ENCODE assay signal across 39 cellular contexts in genomic region chr2:206219957-206220356, GRCh38.
"Had no signal": no experiment of that assay in that cellular context is flagged by ENCODE, and none has a peak within 500 bp of the region (broad histone marks: within the 10 kb centered on the region; RNA-seq: fewer than 3 reads in every experiment).

No MANE protein-coding gene starts in this region.

- ATAC-seq: activated CD8-positive, alpha-beta T cell treated with anti-CD3 and anti-CD28 coated beads for 36 hours; activated naive CD8-positive, alpha-beta T cell treated with anti-CD3 and anti-CD28 coated beads, Interleukin-2, amount 50 U/mL, for 24 hours; activated T-cell treated with anti-CD3 and anti-CD28 coated beads, Interleukin-2, amount 50 U/mL, for 4 hours; activated T-cell treated with anti-CD3 and anti-CD28 coated beads, Interleukin-2, amount 50 U/mL, for 72 hours; activated T-helper 17 cell treated with anti-CD3 and anti-CD28 coated beads, Interleukin-2, amount 50 U/mL, for 72 hours had no signal

- H3K9me3 Mint-ChIP-seq: activated CD4-positive, alpha-beta T cell treated with anti-CD3 and anti-CD28 coated beads, Interleukin-2, amount 10 ng/mL, durations not matched to agents 24 days and 14 days; activated naive CD4-positive, alpha-beta T cell treated with anti-CD3 and anti-CD28 coated beads, Interleukin-2, amount 10 ng/mL, durations not matched to agents 7 days and 5 days; activated T-helper 1 cell treated with anti-CD3 and anti-CD28 coated beads, Interleukin-12 subunit alpha, Interleukin-12 subunit beta, Interleukin-2, Interleukin-4 antibody, amounts not matched to agents 30 ng/mL and 10 ng/mL and 1 ng/mL, durations not matched to agents 14 hours and 24 hours and 36 hours had no signal

- DNase-seq: activated B cell treated with CpG ODN at 0.5 μM for 24 hours; activated CD4-positive, alpha-beta memory T cell treated with anti-CD3 and anti-CD28 coated beads for 36 hours; activated CD4-positive, alpha-beta T cell treated with anti-CD3 and anti-CD28 coated beads for 4 hours; activated CD4-positive, alpha-beta T cell treated with anti-CD3 and anti-CD28 coated beads, Interleukin-2, amount 10 ng/mL, durations not matched to agents 24 days and 14 days; activated CD4-positive, alpha-beta T cell treated with anti-CD3 and anti-CD28 coated beads, Interleukin-2, amount 50 U/mL, for 1 hour; activated CD4-positive, alpha-beta T cell treated with anti-CD3 and anti-CD28 coated beads, Interleukin-2, amount 50 U/mL, for 4 hours; activated CD4-positive, CD25-positive, alpha-beta regulatory T cell treated with anti-CD3 and anti-CD28 coated beads, Interleukin-2, amount 50 U/mL, for 72 hours; activated CD8-positive, alpha-beta memory T cell treated with anti-CD3 and anti-CD28 coated beads, Interleukin-2, amount 50 U/mL, for 4 hours; activated CD8-positive, alpha-beta T cell treated with anti-CD3 and anti-CD28 coated beads for 36 hours; activated effector memory CD4-positive, alpha-beta T cell treated with Interleukin-2 at 50 U/mL for 16 hours; activated gamma-delta T cell; activated naive CD4-positive, alpha-beta T cell treated with anti-CD3 and anti-CD28 coated beads, Interleukin-2, amount 10 ng/mL, durations not matched to agents 7 days and 5 days; activated naive CD4-positive, alpha-beta T cell treated with Interleukin-2 at 50 U/mL for 16 hours; activated naive CD8-positive, alpha-beta T cell treated with anti-CD3 and anti-CD28 coated beads, Interleukin-2, amount 10 ng/mL, durations not matched to agents 7 days and 5 days; activated naive CD8-positive, alpha-beta T cell treated with anti-CD3 and anti-CD28 coated beads, Interleukin-2, amount 50 U/mL, for 24 hours; activated T-cell treated with anti-CD3 and anti-CD28 coated beads for 4 hours; activated T-cell treated with anti-CD3 and anti-CD28 coated beads, Interleukin-2, amount 50 U/mL, for 1 hour; activated T-cell treated with anti-CD3 and anti-CD28 coated beads, Interleukin-2, amount 50 U/mL, for 4 hours; activated T-cell treated with anti-CD3 and anti-CD28 coated beads, Interleukin-2, amount 50 U/mL, for 72 hours; amygdala; anterior cingulate cortex; caudate nucleus; cerebellar nuclear complex; T-helper 1 cell; T-helper 2 cell; T-helper 9 cell had no signal

- H3K27ac Mint-ChIP-seq: activated B cell treated with CpG ODN at 0.5 μM for 24 hours; activated CD4-positive, alpha-beta memory T cell treated with anti-CD3 and anti-CD28 coated beads for 36 hours; activated CD4-positive, alpha-beta T cell treated with anti-CD3 and anti-CD28 coated beads, Interleukin-2, amount 10 ng/mL, durations not matched to agents 24 days and 14 days; activated CD8-positive, alpha-beta T cell treated with anti-CD3 and anti-CD28 coated beads for 36 hours; activated naive CD4-positive, alpha-beta T cell treated with anti-CD3 and anti-CD28 coated beads, Interleukin-2, amount 10 ng/mL, durations not matched to agents 7 days and 5 days; activated naive CD4-positive, alpha-beta T cell treated with anti-CD3 and anti-CD28 coated beads, Interleukin-2, amount 50 U/mL, for 24 hours; activated naive CD8-positive, alpha-beta T cell; activated naive CD8-positive, alpha-beta T cell treated with anti-CD3 and anti-CD28 coated beads, Interleukin-2, amount 10 ng/mL, durations not matched to agents 7 days and 5 days; activated naive CD8-positive, alpha-beta T cell treated with anti-CD3 and anti-CD28 coated beads, Interleukin-2, amount 50 U/mL, for 24 hours; activated T-cell treated with anti-CD3 and anti-CD28 coated beads, Interleukin-2, amount 50 U/mL, for 72 hours; activated T-helper 1 cell treated with anti-CD3 and anti-CD28 coated beads, Interleukin-12 subunit alpha, Interleukin-12 subunit beta, Interleukin-2, Interleukin-4 antibody, amounts not matched to agents 30 ng/mL and 10 ng/mL and 1 ng/mL, durations not matched to agents 14 hours and 24 hours and 36 hours; activated T-helper 17 cell treated with anti-CD3 and anti-CD28 coated beads, Interleukin-2, amount 50 U/mL, for 72 hours; T-helper 1 cell treated with Interleukin-12 subunit alpha and Interleukin-12 subunit beta and Interleukin-4 antibody, amounts not matched to agents 30 μg/mL and 1 μg/mL, for 36 hours; T-helper 2 cell treated with Interferon-gamma antibody and Interleukin-4, amounts not matched to agents 5 μg/mL and 100 μg/mL, for 36 hours had no signal

- H3K36me3 Mint-ChIP-seq: activated CD4-positive, alpha-beta memory T cell treated with anti-CD3 and anti-CD28 coated beads for 36 hours; activated naive CD4-positive, alpha-beta T cell treated with anti-CD3 and anti-CD28 coated beads, Interleukin-2, amount 10 ng/mL, durations not matched to agents 7 days and 5 days; activated naive CD4-positive, alpha-beta T cell treated with anti-CD3 and anti-CD28 coated beads, Interleukin-2, amount 50 U/mL, for 24 hours; activated naive CD8-positive, alpha-beta T cell; activated naive CD8-positive, alpha-beta T cell treated with anti-CD3 and anti-CD28 coated beads, Interleukin-2, amount 10 ng/mL, durations not matched to agents 7 days and 5 days; brain had no signal

- H3K9me3 ChIP-seq: ascending aorta had no signal

- H3K27me3 ChIP-seq: ascending aorta, cardiac muscle cell had no signal

- H3K4me3 ChIP-seq: ascending aorta, cardiac muscle cell had no signal

- H3K4me1 ChIP-seq: ascending aorta had no signal

- H3K36me3 ChIP-seq: ascending aorta, cardiac muscle cell had no signal

- FAIRE-seq: bronchial epithelial cell, TTC549 had no signal

- H3K4me3 Mint-ChIP-seq: activated B cell treated with CpG ODN at 0.5 μM for 24 hours; activated CD4-positive, alpha-beta memory T cell treated with anti-CD3 and anti-CD28 coated beads for 36 hours; activated CD4-positive, alpha-beta T cell treated with anti-CD3 and anti-CD28 coated beads, Interleukin-2, amount 10 ng/mL, durations not matched to agents 24 days and 14 days; activated CD8-positive, alpha-beta T cell treated with anti-CD3 and anti-CD28 coated beads for 36 hours; activated naive CD4-positive, alpha-beta T cell treated with anti-CD3 and anti-CD28 coated beads, Interleukin-2, amount 10 ng/mL, durations not matched to agents 7 days and 5 days; activated naive CD4-positive, alpha-beta T cell treated with anti-CD3 and anti-CD28 coated beads, Interleukin-2, amount 50 U/mL, for 24 hours; activated naive CD8-positive, alpha-beta T cell; activated naive CD8-positive, alpha-beta T cell treated with anti-CD3 and anti-CD28 coated beads, Interleukin-2, amount 10 ng/mL, durations not matched to agents 7 days and 5 days; activated naive CD8-positive, alpha-beta T cell treated with anti-CD3 and anti-CD28 coated beads, Interleukin-2, amount 50 U/mL, for 24 hours; activated T-cell treated with anti-CD3 and anti-CD28 coated beads, Interleukin-2, amount 50 U/mL, for 4 hours; activated T-cell treated with anti-CD3 and anti-CD28 coated beads, Interleukin-2, amount 50 U/mL, for 72 hours; activated T-helper 1 cell treated with anti-CD3 and anti-CD28 coated beads, Interleukin-12 subunit alpha, Interleukin-12 subunit beta, Interleukin-2, Interleukin-4 antibody, amounts not matched to agents 30 ng/mL and 10 ng/mL and 1 ng/mL, durations not matched to agents 14 hours and 24 hours and 36 hours; activated T-helper 17 cell treated with anti-CD3 and anti-CD28 coated beads, Interleukin-2, amount 50 U/mL, for 72 hours; brain; central memory CD8-positive, alpha-beta T cell; T-helper 1 cell treated with Interleukin-12 subunit alpha and Interleukin-12 subunit beta and Interleukin-4 antibody, amounts not matched to agents 30 μg/mL and 1 μg/mL, for 36 hours; T-helper 2 cell treated with Interferon-gamma antibody and Interleukin-4, amounts not matched to agents 5 μg/mL and 100 μg/mL, for 36 hours had no signal

- H3K4me1 Mint-ChIP-seq: activated CD4-positive, alpha-beta T cell treated with anti-CD3 and anti-CD28 coated beads, Interleukin-2, amount 10 ng/mL, durations not matched to agents 24 days and 14 days; activated naive CD4-positive, alpha-beta T cell treated with anti-CD3 and anti-CD28 coated beads, Interleukin-2, amount 10 ng/mL, durations not matched to agents 7 days and 5 days; activated naive CD8-positive, alpha-beta T cell treated with anti-CD3 and anti-CD28 coated beads, Interleukin-2, amount 10 ng/mL, durations not matched to agents 7 days and 5 days; activated naive CD8-positive, alpha-beta T cell treated with anti-CD3 and anti-CD28 coated beads, Interleukin-2, amount 50 U/mL, for 24 hours; activated T-helper 17 cell treated with anti-CD3 and anti-CD28 coated beads, Interleukin-2, amount 50 U/mL, for 72 hours; central memory CD8-positive, alpha-beta T cell had no signal

- H3K27ac ChIP-seq: ascending aorta, cardiac muscle cell, VCaP had no signal
